In genomic region chr6:170284866-170285469, GRCh38 we compare ENCODE assay signal across 12 cellular contexts. TPM values are rescaled to one million over a fixed set of nuclear protein-coding genes. Genes with fewer than 3 reads are reported as not detected.
"Had no signal": no experiment of that assay in that cellular context is flagged by ENCODE, and none has a peak within 500 bp of the region (broad histone marks: within the 10 kb centered on the region; RNA-seq: fewer than 3 reads in every experiment).

No MANE protein-coding gene starts in this region.

- H3K4me3 ChIP-seq: lung, skin epidermis, transverse colon had no signal

- H3K27ac ChIP-seq: skin epidermis had no signal

- H3K36me3 ChIP-seq: transverse colon had no signal

- DNase-seq: activated CD8-positive, alpha-beta memory T cell treated with anti-CD3 and anti-CD28 coated beads, Interleukin-2, amount 10 ng/mL, durations not matched to agents 7 days and 5 days; activated naive CD4-positive, alpha-beta T cell treated with Interleukin-2 at 50 U/mL for 16 hours; activated T-cell treated with anti-CD3 and anti-CD28 coated beads, Interleukin-2, amount 50 U/mL, for 72 hours; central memory CD4-positive, alpha-beta T cell; effector memory CD8-positive, alpha-beta T cell; erythroblast; retina; SHP77 treated with DMSO at 0.1 percent for 48 hours; transverse colon had no signal

- H3K9me3 ChIP-seq: transverse colon had no signal

RNA-seq across cellular contexts. Expression of gene DLL1, which starts 5.9 kb away (rescaled TPM):
- total RNA-seq: T-helper 2 cell treated with Interferon-gamma antibody and Interleukin-4, amounts not matched to agents 100 ng/mL and 5 ng/mL, for 36 hours had no signal
